Comparison of ENCODE assay signal across 8 cellular contexts in the genomic region with DNA sequence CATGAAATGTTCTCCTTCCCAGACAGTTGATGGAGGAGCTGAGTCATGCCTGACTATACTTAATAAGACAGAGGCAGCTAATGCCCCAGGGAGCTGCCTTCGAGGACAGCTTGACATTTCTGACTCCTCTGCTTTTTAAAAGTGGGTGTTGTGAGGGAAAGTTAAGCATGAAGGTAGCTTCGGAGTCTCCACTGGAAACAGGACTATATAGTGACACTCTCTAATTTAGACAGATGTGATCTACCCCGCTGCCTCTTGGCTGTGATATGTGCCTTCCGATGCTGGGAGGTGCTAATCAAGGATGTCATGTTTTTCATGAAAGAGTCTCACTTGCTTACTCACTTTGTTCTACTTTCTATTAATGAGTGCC.
DNase-seq lines count a peak whose midpoint lies in the region; ATAC-seq and TF ChIP-seq lines count a peak whose summit lies in the region.

No MANE protein-coding gene starts in this region.

- TF ChIP-seq CTCF in esophagus squamous epithelium (IDR thresholded peaks at IDR 0.05) (no peak), OCI-LY7 (conservative IDR thresholded peaks at IDR 0.05; ENCODE audit: low read length) (no peak)

- BruUV-seq in OCI-LY7 (replicated peaks; lab: Mats Ljungman, UMichigan), result no TSS peak

- peak overlapping the region; percentile 40 to 72 (median 71) for H3K27ac ChIP-seq in esophagus squamous epithelium
- H3K27ac ChIP-seq in OCI-LY7 (ENCODE audit: low read depth, low read length, poor library complexity, severe bottlenecking), result no peak overlapping the region

- H3K4me1 ChIP-seq in esophagus squamous epithelium (peaks cover 3 to 28% (median 13%) of the 10 kb centered on the region in 3 donors), OCI-LY7 (ENCODE audit: insufficient read depth, low read length, poor library complexity, severe bottlenecking) (no peaks in the 10 kb centered on the region)

- H3K9me3 Mint-ChIP-seq in T-cell, result no peaks in the 10 kb centered on the region

- TF ChIP-seq POLR2A in esophagus squamous epithelium (IDR thresholded peaks at IDR 0.05), result no peak

- DNase-seq in NCI-H82 (lab: John Stamatoyannopoulos, UW) (peak; percentile 19), NCI-H82 treated with DMSO at 0.1 percent for 48 hours (lab: John Stamatoyannopoulos, UW; ENCODE audit: unreplicated experiment) (no peak), T-cell (peak in 2 of 34 experiments; percentile 1 to 2), esophagus squamous epithelium (lab: John Stamatoyannopoulos, UW) (no peak), OCI-LY7 (ENCODE audit: low spot score) (no peak), NCI-H1092 (lab: John Stamatoyannopoulos, UW) (no peak)
- DNase-seq in stimulated activated CD4-positive, alpha-beta T cell treated with anti-CD3 and anti-CD28 coated beads, Interleukin-2, amount 100 ng/mL, for 4 hours (ENCODE audit: low read depth), result peak; percentile 35

- H3K27me3 ChIP-seq in esophagus squamous epithelium, result no peaks in the 10 kb centered on the region

- peak; percentile 93 for ATAC-seq in HG02943 (IDR thresholded peaks at IDR 0.05; ENCODE audit: low read depth, unreplicated experiment)
- peak; percentile 64 to 74 (median 72) for ATAC-seq in T-cell (replicated peaks in 1 of 4)

- peak overlapping the region in 1 of 2 donors; percentile 33 for H3K27ac Mint-ChIP-seq in T-cell

- H3K4me2 ChIP-seq in OCI-LY7 (ENCODE audit: low read length), result no peak overlapping the region

- H3K36me3 ChIP-seq in esophagus squamous epithelium (no peaks in the 10 kb centered on the region), OCI-LY7 (ENCODE audit: insufficient read depth, low read length) (no peaks in the 10 kb centered on the region)

- H3K9me2 ChIP-seq in OCI-LY7 (ENCODE audit: insufficient read depth, low read length), result no peaks in the 10 kb centered on the region

- H3K9me3 ChIP-seq in esophagus squamous epithelium (no peaks in the 10 kb centered on the region), OCI-LY7 (ENCODE audit: low read length) (no peaks in the 10 kb centered on the region)

- intact Hi-C loops in esophagus squamous epithelium (cut with DNase I), result no loop called here
- intact Hi-C loops in OCI-LY7 (cut with micrococcal nuclease; ENCODE audit: unreplicated experiment), result no loop called here

- peak overlapping the region in 1 of 3 donors; percentile 28 for H3K4me3 Mint-ChIP-seq in T-cell

- H4K20me1 ChIP-seq in OCI-LY7 (ENCODE audit: insufficient read depth, low read length), result no peaks in the 10 kb centered on the region

- no peaks in the 10 kb centered on the region for H3K79me2 ChIP-seq in OCI-LY7 (ENCODE audit: insufficient read depth, low read depth, low read length)

- H3K4me3 ChIP-seq in esophagus squamous epithelium (no peak overlapping the region), OCI-LY7 (ENCODE audit: low read depth, low read length, poor library complexity, severe bottlenecking) (no peak overlapping the region)

- WGBS in esophagus squamous epithelium, 2 donors, result 32 to 37% methylated on average over 4 of the region's 4 CpGs

- no peak overlapping the region for H2AFZ ChIP-seq in OCI-LY7 (ENCODE audit: low read length)

- CTCF ChIA-PET in T-cell (lab: Charles Lee), result no interaction called here
- CTCF ChIA-PET in OCI-LY7 (lab: Charles Lee; ENCODE audit: unreplicated experiment), result no interaction called here

- H3K4me1 Mint-ChIP-seq in T-cell, result peaks cover 19 to 25% (median 23%) of the 10 kb centered on the region in 3 donors

- no peaks in the 10 kb centered on the region for H3K27me3 Mint-ChIP-seq in T-cell

- peaks cover 23% of the 10 kb centered on the region for H3K36me3 Mint-ChIP-seq in T-cell

- POLR2A ChIA-PET in T-cell (lab: Charles Lee) (no interaction called here), OCI-LY7 (lab: Charles Lee) (no interaction called here)

Comparison
In these comparisons a context has a peak if more than half of its experiments do, and no peak if none do; other contexts are left out.
1. DNase-seq: peak in NCI-H82 (single experiment) and stimulated activated CD4-positive, alpha-beta T cell treated with anti-CD3 and anti-CD28 coated beads, Interleukin-2, amount 100 ng/mL, for 4 hours (single experiment); none in NCI-H82 treated with DMSO at 0.1 percent for 48 hours (single experiment), esophagus squamous epithelium (single experiment), OCI-LY7 (single experiment) and NCI-H1092 (single experiment).